Comparison of ENCODE assay signal across 8 cellular contexts in genomic region chr18:74290831-74291770, GRCh38. TPM values are rescaled to one million over a fixed set of nuclear protein-coding genes. Genes with fewer than 3 reads are reported as not detected.
DNase-seq lines count a peak whose midpoint lies in the region; TF ChIP-seq lines count a peak whose summit lies in the region.

No MANE protein-coding gene starts in this region.

- no peak for TF ChIP-seq POLR2A in stomach (IDR thresholded peaks at IDR 0.05)

- DNase-seq in NCI-H187 (lab: John Stamatoyannopoulos, UW) (peak; percentile 7 to 27), NCI-H187 treated with DMSO at 0.1 percent for 48 hours (lab: John Stamatoyannopoulos, UW) (no peak), NCI-H1930 (lab: John Stamatoyannopoulos, UW) (peak; percentile 26 to 44), astrocyte of the cerebellum (ENCODE audit: low read depth) (no peak), islet precursor cell (peak; percentile 74), stomach (peak; percentile 76), amniotic stem cell (lab: John Stamatoyannopoulos, UW) (no peak), SHP77 treated with DMSO at 0.1 percent for 48 hours (lab: John Stamatoyannopoulos, UW) (no peak)

- in situ Hi-C loops in astrocyte of the cerebellum (cut with HindIII; ENCODE audit: low sequenced_read_pairs): no loop called here

- peaks cover 29 to 60% (median 53%) of the 10 kb centered on the region in 4 donors for H3K4me1 ChIP-seq in stomach

- TF ChIP-seq CTCF in astrocyte of the cerebellum (IDR thresholded peaks at IDR 0.05; ENCODE audit: low read depth, low read length, missing control alignments) (no peak), stomach (IDR thresholded peaks at IDR 0.05) (peak in 2 of 7 experiments; percentile 6 to 54)

- H3K27me3 ChIP-seq in stomach: no peaks in the 10 kb centered on the region

- intact Hi-C loops in stomach (cut with DNase I; ENCODE audit: low total_unique reads): no loop called here

- H3K4me3 ChIP-seq in astrocyte of the cerebellum (ENCODE audit: low read depth, low read length): peak overlapping the region; percentile 75
- H3K4me3 ChIP-seq in stomach: peak overlapping the region; percentile 82 to 96 (median 96)

- H3K27ac ChIP-seq in stomach: peak overlapping the region; percentile 85 to 92 (median 89)

- no peaks in the 10 kb centered on the region for H3K9me3 ChIP-seq in stomach

- WGBS in stomach, 5 donors: 5 to 19% (median 7%) methylated on average over 45 to 83 of the region's 83 CpGs

- TF ChIP-seq EP300 in stomach (IDR thresholded peaks at IDR 0.05): no peak

- no peaks in the 10 kb centered on the region for H3K36me3 ChIP-seq in stomach

RNA-seq across cellular contexts. Expression of gene CYB5A, which starts 0.7 kb away (rescaled TPM):
- total RNA-seq in stomach: 100 to 1,000 TPM in 3 of 5 donors, 10 to 100 TPM in 2; 75.9 to 116 (median 101) TPM
- 100 to 1,000 TPM; 186 to 450 (median 314) TPM for polyA plus RNA-seq in stomach

RNA-seq across cellular contexts. Expression of gene C18orf63, which starts 24.5 kb away (rescaled TPM):
- not detected for total RNA-seq in stomach
- polyA plus RNA-seq in stomach: not detected

Comparison
In these comparisons a context has a peak if more than half of its experiments do, and no peak if none do; other contexts are left out.
1. DNase-seq: peak in NCI-H187 (2 of 2), NCI-H1930 (2 of 2), islet precursor cell (single experiment) and stomach (single experiment); none in NCI-H187 treated with DMSO at 0.1 percent for 48 hours (single experiment), astrocyte of the cerebellum (single experiment), amniotic stem cell (single experiment) and SHP77 treated with DMSO at 0.1 percent for 48 hours (single experiment).